ENCODE assay signal across 8 cellular contexts in genomic region chr3:20186600-20187004, GRCh38. TPM values are rescaled to one million over a fixed set of nuclear protein-coding genes. Genes with fewer than 3 reads are reported as not detected.
DNase-seq lines count a peak whose midpoint lies in the region; ATAC-seq and TF ChIP-seq lines count a peak whose summit lies in the region.

No MANE protein-coding gene starts in this region.

- peak overlapping the region; percentile 82 to 84 for H3K27ac ChIP-seq in coronary artery
- H3K27ac ChIP-seq in neural cell (ENCODE audit: low read length), result peak overlapping the region; percentile 72

- DNase-seq in NCI-H748 (lab: John Stamatoyannopoulos, UW; ENCODE audit: unreplicated experiment), result peak; percentile 35
- no peak for DNase-seq in NCI-H748 treated with DMSO at 0.1 percent for 48 hours (lab: John Stamatoyannopoulos, UW)
- DNase-seq in coronary artery (ENCODE audit: low spot score), result no peak
- DNase-seq in natural killer cell, result no peak
- no peak for DNase-seq in EL
- DNase-seq in activated CD4-positive, alpha-beta memory T cell treated with anti-CD3 and anti-CD28 coated beads for 36 hours, result no peak

- no peaks in the 10 kb centered on the region for H3K9me2 ChIP-seq in neural cell (ENCODE audit: insufficient read depth, low read length)

- POLR2A ChIA-PET in activated CD4-positive, alpha-beta memory T cell treated with anti-CD3 and anti-CD28 coated beads for 36 hours (lab: Charles Lee), result interaction anchor here (1.2 to 2.3 kb wide), 4 partner anchors 82 to 238 kb away, joined by 4 to 14 read pairs (median 6); no protein-coding TSS in a partner anchor

- TF ChIP-seq EP300 in neural cell (conservative IDR thresholded peaks at IDR 0.05; ENCODE audit: poor library complexity, severe bottlenecking), result no peak

- ATAC-seq in HG03521 (IDR thresholded peaks at IDR 0.05; ENCODE audit: unreplicated experiment), result peak; percentile 0
- no peak for ATAC-seq in natural killer cell

- intact Hi-C loops in natural killer cell (cut with micrococcal nuclease), result loop anchor here (1.0 to 2.0 kb wide), 2 partner anchors 146 to 239 kb away; partner anchors contain the start of genes KAT2B and RAB5A
- intact Hi-C loops in activated CD4-positive, alpha-beta memory T cell treated with anti-CD3 and anti-CD28 coated beads for 36 hours (cut with micrococcal nuclease), result loop anchor here (1.0 to 5.0 kb wide), 6 partner anchors 132 to 299 kb away; partner anchors contain the start of gene RAB5A

- no peaks in the 10 kb centered on the region for H3K9me3 ChIP-seq in neural cell (ENCODE audit: low read length)

- no peaks in the 10 kb centered on the region for H4K20me1 ChIP-seq in neural cell (ENCODE audit: insufficient read depth)

- H3K27me3 ChIP-seq in neural cell (ENCODE audit: insufficient read depth, low read depth, low read length), result no peaks in the 10 kb centered on the region

- peaks cover 14% of the 10 kb centered on the region for H3K79me2 ChIP-seq in neural cell (replicated peaks; ENCODE audit: insufficient read depth, low read length)

- peak overlapping the region; percentile 86 for H3K4me2 ChIP-seq in neural cell (ENCODE audit: low read length)

- H3F3A ChIP-seq in neural cell (ENCODE audit: insufficient read depth, low read length, poor library complexity, severe bottlenecking), result no peaks in the 10 kb centered on the region

- H3K4me1 Mint-ChIP-seq in natural killer cell, result no peaks in the 10 kb centered on the region
- H3K4me1 Mint-ChIP-seq in activated CD4-positive, alpha-beta memory T cell treated with anti-CD3 and anti-CD28 coated beads for 36 hours (ENCODE audit: low read depth), result no peaks in the 10 kb centered on the region

- no peak overlapping the region for H3K27ac Mint-ChIP-seq in natural killer cell
- H3K27ac Mint-ChIP-seq in activated CD4-positive, alpha-beta memory T cell treated with anti-CD3 and anti-CD28 coated beads for 36 hours, result no peak overlapping the region

- no peak overlapping the region for H3K4me3 Mint-ChIP-seq in natural killer cell
- no peak overlapping the region for H3K4me3 Mint-ChIP-seq in activated CD4-positive, alpha-beta memory T cell treated with anti-CD3 and anti-CD28 coated beads for 36 hours

- H3K36me3 Mint-ChIP-seq in natural killer cell, result no peaks in the 10 kb centered on the region
- H3K36me3 Mint-ChIP-seq in activated CD4-positive, alpha-beta memory T cell treated with anti-CD3 and anti-CD28 coated beads for 36 hours, result peaks cover 10% of the 10 kb centered on the region

- peak overlapping the region; percentile 93 for H2AFZ ChIP-seq in neural cell (ENCODE audit: low read depth, low read length)

- CTCF ChIA-PET in activated CD4-positive, alpha-beta memory T cell treated with anti-CD3 and anti-CD28 coated beads for 36 hours (lab: Charles Lee), result interaction anchor here (0.6 to 1.9 kb wide), 4 partner anchors 146 to 300 kb away, joined by 4 to 8 read pairs (median 5); partner anchors contain the start of gene KAT2B

- TF ChIP-seq CTCF in coronary artery (IDR thresholded peaks at IDR 0.05), result no peak
- TF ChIP-seq CTCF in neural cell (IDR thresholded peaks at IDR 0.05; ENCODE audit: poor library complexity, severe bottlenecking), result no peak
- no peak for TF ChIP-seq CTCF in natural killer cell (IDR thresholded peaks at IDR 0.05)

- peak overlapping the region; percentile 80 for H3K9ac ChIP-seq in neural cell (ENCODE audit: low read length)

- no peaks in the 10 kb centered on the region for H3K27me3 Mint-ChIP-seq in natural killer cell (ENCODE audit: low read depth in 2 of 2)
- no peaks in the 10 kb centered on the region for H3K27me3 Mint-ChIP-seq in activated CD4-positive, alpha-beta memory T cell treated with anti-CD3 and anti-CD28 coated beads for 36 hours

- H3K9me3 Mint-ChIP-seq in natural killer cell, result no peaks in the 10 kb centered on the region
- no peaks in the 10 kb centered on the region for H3K9me3 Mint-ChIP-seq in activated CD4-positive, alpha-beta memory T cell treated with anti-CD3 and anti-CD28 coated beads for 36 hours

- peak; percentile 4 for TF ChIP-seq RAD21 in neural cell (conservative IDR thresholded peaks at IDR 0.05)

- H3K4me3 ChIP-seq in coronary artery, result peak overlapping the region; percentile 75
- H3K4me3 ChIP-seq in neural cell (ENCODE audit: low read length), result peak overlapping the region; percentile 77

- no peaks in the 10 kb centered on the region for H3K36me3 ChIP-seq in neural cell (ENCODE audit: insufficient read depth, low read length)

TF ChIP-seq in neural cell, 6 proteins besides CTCF, POLR2A, EP300 and RAD21:
- TF ChIP-seq TAF1 (IDR thresholded peaks at IDR 0.05; ENCODE audit: low read depth) (no peak), EZH2 (IDR thresholded peaks at IDR 0.05; ENCODE audit: borderline replicate concordance, insufficient read depth, low read length, poor library complexity, severe bottlenecking) (no peak), SMC3 (conservative IDR thresholded peaks at IDR 0.05; ENCODE audit: poor library complexity) (no peak), POLR2AphosphoS5 (IDR thresholded peaks at IDR 0.05) (no peak), REST (IDR thresholded peaks at IDR 0.05; ENCODE audit: borderline replicate concordance) (no peak), MXI1 (conservative IDR thresholded peaks at IDR 0.05; ENCODE audit: poor library complexity, severe bottlenecking) (no peak)

RNA-seq across cellular contexts. Expression of gene SGO1, which starts 0.6 kb away (rescaled TPM):
- polyA plus RNA-seq in neural cell, result 0.71 and 0.92 TPM in 2 replicates
- 0.97 and 2.7 TPM in 2 replicates for polyA minus RNA-seq in neural cell
- 1 to 10 TPM in 1 of 3 donors, under 1 TPM in 2; 0.55 to 1.4 (median 0.94) TPM for total RNA-seq in natural killer cell
- 10 to 100 TPM; 37.4 to 37.8 TPM for total RNA-seq in activated CD4-positive, alpha-beta memory T cell treated with anti-CD3 and anti-CD28 coated beads for 36 hours

Comparison
In these comparisons a context has a peak if more than half of its experiments do, and no peak if none do; other contexts are left out.
1. RNA of gene SGO1, which starts 0.6 kb away (total RNA-seq): 37.4 to 37.8 TPM in activated CD4-positive, alpha-beta memory T cell treated with anti-CD3 and anti-CD28 coated beads for 36 hours; 0.55 to 1.4 TPM in natural killer cell; every median in the first group is over 10 times any median in the second.